Comparison of ENCODE assay signal across 27 cellular contexts in the genomic region with DNA sequence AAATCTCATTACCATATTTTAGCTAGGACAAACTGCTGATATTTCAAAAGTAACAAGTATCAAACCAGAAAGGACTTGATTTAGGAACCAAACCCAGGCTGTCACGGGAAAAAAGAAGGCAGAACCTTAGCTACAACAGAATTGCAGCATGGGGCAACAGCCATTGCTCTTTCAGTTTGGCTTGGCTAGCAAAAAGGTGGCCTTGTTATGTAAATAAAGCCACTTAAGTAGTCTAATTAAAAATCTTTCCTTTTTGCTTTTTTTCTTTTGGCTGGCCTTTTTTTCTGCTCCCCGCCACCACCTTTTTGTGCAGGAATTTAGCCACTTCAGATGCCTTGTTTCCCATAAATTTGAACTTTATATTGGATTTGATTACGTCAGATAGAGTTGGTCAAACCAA.
"Had no signal": no experiment of that assay in that cellular context is flagged by ENCODE, and none has a peak within 500 bp of the region (broad histone marks: within the 10 kb centered on the region; RNA-seq: fewer than 3 reads in every experiment).

No MANE protein-coding gene starts in this region.

- H3K27ac Mint-ChIP-seq: activated B cell treated with CpG ODN at 0.5 μM for 24 hours; activated CD4-positive, alpha-beta T cell treated with anti-CD3 and anti-CD28 coated beads, Interleukin-2, amount 10 ng/mL, durations not matched to agents 24 days and 14 days; activated CD8-positive, alpha-beta memory T cell treated with anti-CD3 and anti-CD28 coated beads, Interleukin-2, amount 10 ng/mL, durations not matched to agents 7 days and 5 days; activated naive CD4-positive, alpha-beta T cell treated with anti-CD3 and anti-CD28 coated beads, Interleukin-2, amount 50 U/mL, for 72 hours; activated naive CD8-positive, alpha-beta T cell treated with anti-CD3 and anti-CD28 coated beads, Interleukin-2, amount 50 U/mL, for 24 hours; brain; T-helper 1 cell treated with Interleukin-12 subunit alpha and Interleukin-12 subunit beta and Interleukin-4 antibody, amounts not matched to agents 30 μg/mL and 1 μg/mL, for 36 hours had no signal

- ATAC-seq: activated CD8-positive, alpha-beta memory T cell treated with anti-CD3 and anti-CD28 coated beads, Interleukin-2, amount 10 ng/mL, durations not matched to agents 7 days and 5 days; activated naive CD4-positive, alpha-beta T cell treated with anti-CD3 and anti-CD28 coated beads, Interleukin-2, amount 50 U/mL, for 72 hours; activated naive CD8-positive, alpha-beta T cell treated with anti-CD3 and anti-CD28 coated beads, Interleukin-2, amount 50 U/mL, for 24 hours; activated T-cell treated with anti-CD3 and anti-CD28 coated beads, Interleukin-2, amount 50 U/mL, for 4 hours; SK-N-SH treated with all-trans-retinoic acid at 6 μM for 48 hours had no signal

- H3K36me3 ChIP-seq: MG63, Peyer's patch, SJSA1 had no signal

- DNase-seq: activated B cell treated with CpG ODN at 0.5 μM for 24 hours; activated CD4-positive, alpha-beta T cell treated with anti-CD3 and anti-CD28 coated beads for 1 hour; activated CD4-positive, alpha-beta T cell treated with anti-CD3 and anti-CD28 coated beads, Interleukin-2, amount 10 ng/mL, durations not matched to agents 24 days and 14 days; activated CD4-positive, alpha-beta T cell treated with anti-CD3 and anti-CD28 coated beads, Interleukin-2, amount 50 U/mL, for 48 hours; activated CD8-positive, alpha-beta memory T cell treated with anti-CD3 and anti-CD28 coated beads, Interleukin-2, amount 10 ng/mL, durations not matched to agents 7 days and 5 days; activated effector memory CD4-positive, alpha-beta T cell treated with anti-CD3 and anti-CD28 coated beads, Interleukin-2, amount 50 U/mL, for 16 hours; activated naive CD4-positive, alpha-beta T cell treated with Interleukin-2 at 50 U/mL for 16 hours; activated naive CD8-positive, alpha-beta T cell treated with anti-CD3 and anti-CD28 coated beads, Interleukin-2, amount 50 U/mL, for 24 hours; activated T-cell treated with anti-CD3 and anti-CD28 coated beads, Interleukin-2, amount 50 U/mL, for 4 hours; amniotic stem cell; MG63; NCI-H1105; NCI-H1436; NCI-H1694 treated with DMSO at 0.1 percent for 48 hours; NCI-H2029 treated with DMSO at 0.1 percent for 48 hours; NCI-H510A treated with DMSO at 0.1 percent for 48 hours; NCI-H69; Peyer's patch; SHP77; SW 1271 had no signal

- H3K4me3 Mint-ChIP-seq: activated B cell treated with CpG ODN at 0.5 μM for 24 hours; activated CD4-positive, alpha-beta T cell treated with anti-CD3 and anti-CD28 coated beads, Interleukin-2, amount 10 ng/mL, durations not matched to agents 24 days and 14 days; activated CD8-positive, alpha-beta memory T cell treated with anti-CD3 and anti-CD28 coated beads, Interleukin-2, amount 10 ng/mL, durations not matched to agents 7 days and 5 days; activated naive CD8-positive, alpha-beta T cell treated with anti-CD3 and anti-CD28 coated beads, Interleukin-2, amount 50 U/mL, for 24 hours; activated T-cell treated with anti-CD3 and anti-CD28 coated beads, Interleukin-2, amount 50 U/mL, for 4 hours; brain; central memory CD8-positive, alpha-beta T cell; T-helper 1 cell treated with Interleukin-12 subunit alpha and Interleukin-12 subunit beta and Interleukin-4 antibody, amounts not matched to agents 30 μg/mL and 1 μg/mL, for 36 hours had no signal

- H3K4me3 ChIP-seq: MG63, Peyer's patch, SJSA1 had no signal

- H3K9me3 Mint-ChIP-seq: activated B cell treated with CpG ODN at 0.5 μM for 24 hours; activated CD4-positive, alpha-beta T cell treated with anti-CD3 and anti-CD28 coated beads, Interleukin-2, amount 10 ng/mL, durations not matched to agents 24 days and 14 days; activated naive CD4-positive, alpha-beta T cell treated with anti-CD3 and anti-CD28 coated beads, Interleukin-2, amount 50 U/mL, for 72 hours; activated naive CD8-positive, alpha-beta T cell treated with anti-CD3 and anti-CD28 coated beads, Interleukin-2, amount 50 U/mL, for 24 hours; brain; T-helper 1 cell treated with Interleukin-12 subunit alpha and Interleukin-12 subunit beta and Interleukin-4 antibody, amounts not matched to agents 30 μg/mL and 1 μg/mL, for 36 hours had no signal

- H3K27me3 ChIP-seq: MG63, Peyer's patch, SJSA1 had no signal

- H3K4me1 ChIP-seq: Peyer's patch, SJSA1 had no signal

- H3K9me3 ChIP-seq: MG63, Peyer's patch, SJSA1 had no signal

- H3K36me3 Mint-ChIP-seq: activated CD8-positive, alpha-beta memory T cell treated with anti-CD3 and anti-CD28 coated beads, Interleukin-2, amount 10 ng/mL, durations not matched to agents 7 days and 5 days; activated naive CD4-positive, alpha-beta T cell treated with anti-CD3 and anti-CD28 coated beads, Interleukin-2, amount 50 U/mL, for 72 hours; brain had no signal

- H3K27me3 Mint-ChIP-seq: activated B cell treated with CpG ODN at 0.5 μM for 24 hours; activated CD4-positive, alpha-beta T cell treated with anti-CD3 and anti-CD28 coated beads, Interleukin-2, amount 10 ng/mL, durations not matched to agents 24 days and 14 days; activated CD8-positive, alpha-beta memory T cell treated with anti-CD3 and anti-CD28 coated beads, Interleukin-2, amount 10 ng/mL, durations not matched to agents 7 days and 5 days; activated naive CD8-positive, alpha-beta T cell treated with anti-CD3 and anti-CD28 coated beads, Interleukin-2, amount 50 U/mL, for 24 hours; brain; central memory CD8-positive, alpha-beta T cell had no signal

- H3K4me1 Mint-ChIP-seq: activated B cell treated with CpG ODN at 0.5 μM for 24 hours; activated CD4-positive, alpha-beta T cell treated with anti-CD3 and anti-CD28 coated beads, Interleukin-2, amount 10 ng/mL, durations not matched to agents 24 days and 14 days; activated CD8-positive, alpha-beta memory T cell treated with anti-CD3 and anti-CD28 coated beads, Interleukin-2, amount 10 ng/mL, durations not matched to agents 7 days and 5 days; activated naive CD8-positive, alpha-beta T cell treated with anti-CD3 and anti-CD28 coated beads, Interleukin-2, amount 50 U/mL, for 24 hours; central memory CD8-positive, alpha-beta T cell had no signal

- H3K27ac ChIP-seq: Peyer's patch, RWPE1, SJSA1 had no signal
